8 cellular contexts compared by ENCODE assay signal in the genomic region with DNA sequence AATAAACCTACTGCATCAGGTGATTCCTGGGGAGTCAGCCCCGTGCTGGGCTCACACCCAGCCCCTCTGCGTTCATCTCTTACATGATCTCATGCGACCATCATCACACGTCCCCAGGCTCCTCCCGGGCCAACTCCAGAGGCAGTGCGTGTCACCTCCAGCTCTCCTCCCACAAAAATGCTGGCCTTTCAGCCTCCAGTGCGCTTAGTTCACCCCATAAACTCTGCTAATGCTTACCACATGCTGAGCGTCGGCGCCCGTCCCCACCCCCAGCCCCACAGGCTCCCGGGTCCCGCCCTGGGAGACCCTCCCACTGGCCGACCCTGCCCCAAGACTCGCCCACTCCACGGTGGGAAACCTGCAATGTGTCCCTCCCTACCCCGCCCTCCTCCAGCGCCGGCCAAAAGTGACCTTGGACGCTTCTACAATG. TPM values are rescaled to one million over a fixed set of nuclear protein-coding genes. Genes with fewer than 3 reads are reported as not detected.
DNase-seq lines count a peak whose midpoint lies in the region; ATAC-seq, FAIRE-seq and TF ChIP-seq lines count a peak whose summit lies in the region.

No MANE protein-coding gene starts in this region.

- H2AFZ ChIP-seq in H1 (ENCODE audit: low read length): peak overlapping the region; percentile 95; the same call in 1 of the 2 replicates
- H2AFZ ChIP-seq in neural progenitor cell (replicated peaks): peak overlapping the region; percentile 94

- FAIRE-seq in H1 (lab: Jason Lieb, UNC): no peak

- no peak overlapping the region for H2BK5ac ChIP-seq in H1 (ENCODE audit: low read depth, low read length)

- H3K4me1 ChIP-seq in Caco-2: no peaks in the 10 kb centered on the region
- H3K4me1 ChIP-seq in H1 (replicated peaks in 1 of 4; ENCODE audit: control insufficient read depth in 3 of 4, insufficient read depth in 4 of 4, low read length in 3 of 4): peaks cover 0 to 8% (median 2%) of the 10 kb centered on the region in 4 experiments; a peak in 5 of 7 replicates
- peaks cover 4% of the 10 kb centered on the region for H3K4me1 ChIP-seq in neural progenitor cell

- 9% methylated on average over 9 of the region's 20 CpGs; no CpG with 5 or more reads in 1 of the 2 experiments for WGBS in H1 (ENCODE audit: extremely low coverage in 1 of 2, insufficient coverage in 1 of 2, insufficient read length in 1 of 2, insufficient replicate concordance in 2 of 2, low coverage in 1 of 2, low lambda C conversion rate in 2 of 2, missing lambda C conversion rate in 1 of 2), 2 experiments

- POLR2A ChIA-PET in Caco-2 (lab: Charles Lee) (interaction anchor here (0.7 kb wide), 1 partner anchor 273 kb away, joined by 9 read pairs; no protein-coding TSS in a partner anchor), H1 (lab: Charles Lee; ENCODE audit: partially characterized antibody) (interaction anchor here (0.6 to 1.0 kb wide), 2 partner anchors 17 to 800 kb away, joined by 3 read pairs; no protein-coding TSS in a partner anchor)

- no peak overlapping the region for H3K56ac ChIP-seq in H1 (replicated peaks; ENCODE audit: insufficient read length, low read depth, low read length)

- TF ChIP-seq RAD21 in H1 (IDR thresholded peaks at IDR 0.05 in 1 of 2, conservative IDR thresholded peaks at IDR 0.05 in 1 of 2; ENCODE audit: low read depth in 2 of 2, low read length in 2 of 2): no peak

- H3K9me3 ChIP-seq in Caco-2: no peaks in the 10 kb centered on the region
- no peaks in the 10 kb centered on the region for H3K9me3 ChIP-seq in H1 (ENCODE audit: insufficient read depth in 2 of 2, low read depth in 1 of 2, low read length in 1 of 2)
- H3K9me3 ChIP-seq in neural progenitor cell (ENCODE audit: low read depth): no peaks in the 10 kb centered on the region

- H2BK20ac ChIP-seq in H1 (ENCODE audit: low read length): no peak overlapping the region

- peaks cover 4% of the 10 kb centered on the region for H3F3A ChIP-seq in neural progenitor cell (ENCODE audit: low read depth)

- no peak for TF ChIP-seq CTCF in Caco-2 (IDR thresholded peaks at IDR 0.05; ENCODE audit: insufficient read depth in 1 of 2, low read depth in 1 of 2, low read length in 1 of 2, severe bottlenecking in 1 of 2, unreplicated experiment in 1 of 2)
- TF ChIP-seq CTCF in H1 (IDR thresholded peaks at IDR 0.05; ENCODE audit: control extremely low read depth in 1 of 3, insufficient read depth in 1 of 3, low read depth in 1 of 3, low read length in 3 of 3): no peak
- no peak for TF ChIP-seq CTCF in neural progenitor cell (IDR thresholded peaks at IDR 0.05)

- peaks cover 11% of the 10 kb centered on the region for H3K23me2 ChIP-seq in H1 (ENCODE audit: low read depth, low read length)

- H3K4ac ChIP-seq in H1 (replicated peaks; ENCODE audit: insufficient read length, low read depth, low read length): no peak overlapping the region

- peak overlapping the region; percentile 77 to 92 for H3K4me2 ChIP-seq in H1 (ENCODE audit: insufficient read depth in 1 of 2, low read depth in 2 of 2, low read length in 2 of 2)
- peak overlapping the region; percentile 85 for H3K4me2 ChIP-seq in neural progenitor cell

- H3K27me3 Mint-ChIP-seq in Caco-2 (ENCODE audit: insufficient read depth, unreplicated experiment) (no peaks in the 10 kb centered on the region), neural progenitor cell (ENCODE audit: insufficient read depth, low read depth) (peaks cover 11% of the 10 kb centered on the region)

- no peak overlapping the region for H2BK12ac ChIP-seq in H1 (ENCODE audit: low read depth, low read length)

- H3K36me3 Mint-ChIP-seq in Caco-2 (ENCODE audit: insufficient read depth, unreplicated experiment): peaks cover 4% of the 10 kb centered on the region
- no peaks in the 10 kb centered on the region for H3K36me3 Mint-ChIP-seq in neural progenitor cell

- H2BK15ac ChIP-seq in H1 (ENCODE audit: low read length): no peak overlapping the region

- no peak overlapping the region for H4K8ac ChIP-seq in H1 (ENCODE audit: extremely low read depth, insufficient read depth, low read length)

- BruUV-seq in Caco-2 (replicated peaks; lab: Mats Ljungman, UMichigan): no TSS peak

- peaks cover 0 to 22% of the 10 kb centered on the region in 2 experiments; a peak in 2 of 4 replicates for H3K79me2 ChIP-seq in H1 (ENCODE audit: control insufficient read depth in 1 of 2, insufficient read depth in 2 of 2, low read length in 2 of 2)
- H3K79me2 ChIP-seq in neural progenitor cell (ENCODE audit: low read depth): no peaks in the 10 kb centered on the region

- no peak overlapping the region for H2AK5ac ChIP-seq in H1 (ENCODE audit: low read depth, low read length)

- ATAC-seq in HG02981 (IDR thresholded peaks at IDR 0.05; ENCODE audit: unreplicated experiment) (no peak), HG02973 (IDR thresholded peaks at IDR 0.05; ENCODE audit: unreplicated experiment) (no peak), GM21717 (IDR thresholded peaks at IDR 0.05; ENCODE audit: unreplicated experiment) (no peak)

- H3K18ac ChIP-seq in H1 (ENCODE audit: extremely low read depth, low read length): peak overlapping the region; percentile 13; the same call in 1 of the 2 replicates

- no peak for DNase-seq in Caco-2
- DNase-seq in NCI-H1092 (lab: John Stamatoyannopoulos, UW): peak; percentile 53
- peak in 1 of 2 experiments; percentile 58 for DNase-seq in H1 (ENCODE audit: low read depth in 1 of 2, low spot score in 2 of 2)
- peak; percentile 44 for DNase-seq in neural progenitor cell (ENCODE audit: low spot score)
- no peak for DNase-seq in GM03348 (ENCODE audit: low spot score)

- no peak overlapping the region for H2BK120ac ChIP-seq in H1 (replicated peaks; ENCODE audit: low read depth, low read length)

- H3K4me1 Mint-ChIP-seq in Caco-2 (ENCODE audit: low read depth, unreplicated experiment): no peaks in the 10 kb centered on the region
- H3K4me1 Mint-ChIP-seq in neural progenitor cell: peaks cover 30% of the 10 kb centered on the region

- no peak overlapping the region for H3K27ac Mint-ChIP-seq in Caco-2 (ENCODE audit: unreplicated experiment)
- no peak overlapping the region for H3K27ac Mint-ChIP-seq in neural progenitor cell

- no peaks in the 10 kb centered on the region for H3K9me3 Mint-ChIP-seq in Caco-2 (ENCODE audit: unreplicated experiment)
- no peaks in the 10 kb centered on the region for H3K9me3 Mint-ChIP-seq in neural progenitor cell

- intact Hi-C loops in Caco-2 (cut with micrococcal nuclease; ENCODE audit: unreplicated experiment): loop anchor here (2.0 to 10.0 kb wide), 5 partner anchors 101 to 665 kb away; a partner anchor contains a TSS

- H3K27ac ChIP-seq in H1 (ENCODE audit: low read depth, low read length) (no peak overlapping the region), neural progenitor cell (no peak overlapping the region)

- H3K9ac ChIP-seq in H1 (replicated peaks in 1 of 4; ENCODE audit: extremely low read depth in 1 of 4, low read depth in 3 of 4, low read length in 3 of 4) (0 out of 7 replicates have a peak overlapping the region, but pooled peaks of 1 of the 4 experiments have one; percentile 57), neural progenitor cell (no peak overlapping the region)

- H4K91ac ChIP-seq in H1 (replicated peaks; ENCODE audit: insufficient read length, low read length): no peak overlapping the region

- H4K5ac ChIP-seq in H1 (ENCODE audit: insufficient read length, low read depth, low read length): no peak overlapping the region

- no peaks in the 10 kb centered on the region for H3K36me3 ChIP-seq in Caco-2 (ENCODE audit: control insufficient read depth, insufficient read depth, low read length)
- H3K36me3 ChIP-seq in H1 (ENCODE audit: control insufficient read depth in 2 of 4, insufficient read depth in 4 of 4, low read length in 3 of 4): no peaks in the 10 kb centered on the region
- H3K36me3 ChIP-seq in neural progenitor cell: no peaks in the 10 kb centered on the region

- peak overlapping the region; percentile 63 for H3K4me3 ChIP-seq in Caco-2 (ENCODE audit: low read depth, low read length)
- peak overlapping the region; percentile 35 to 81 (median 72) for H3K4me3 ChIP-seq in H1 (ENCODE audit: extremely low read depth in 1 of 4, insufficient read depth in 2 of 4, low read depth in 3 of 4, low read length in 4 of 4)
- peak overlapping the region; percentile 47 for H3K4me3 ChIP-seq in neural progenitor cell

- no peak overlapping the region for H3K14ac ChIP-seq in H1 (ENCODE audit: insufficient read length)

- H3K4me3 Mint-ChIP-seq in Caco-2 (ENCODE audit: unreplicated experiment) (peak overlapping the region; percentile 59), neural progenitor cell (peak overlapping the region; percentile 82)

- CTCF ChIA-PET in Caco-2 (lab: Charles Lee) (interaction anchor here (0.7 to 1.9 kb wide), 3 partner anchors 81 to 1444 kb away, joined by 4 to 11 read pairs (median 7); no protein-coding TSS in a partner anchor), H1 (lab: Charles Lee; ENCODE audit: partially characterized antibody) (interaction anchor here (0.6 to 2.9 kb wide), 13 partner anchors 10 to 396 kb away, joined by 3 to 15 read pairs (median 3); no protein-coding TSS in a partner anchor)

- H3K27me3 ChIP-seq in Caco-2 (replicated peaks; ENCODE audit: control insufficient read depth, insufficient read depth, low read length): no peaks in the 10 kb centered on the region; the same call in 1 of the 2 replicates
- peaks cover 0 to 9% (median 0%) of the 10 kb centered on the region in 4 experiments; a peak in 3 of 7 replicates for H3K27me3 ChIP-seq in H1 (replicated peaks in 1 of 4; ENCODE audit: control insufficient read depth in 3 of 4, extremely low read depth in 1 of 4, insufficient read depth in 3 of 4, low read length in 3 of 4)
- H3K27me3 ChIP-seq in neural progenitor cell: peaks cover 37% of the 10 kb centered on the region

- no peak for TF ChIP-seq POLR2A in H1 (IDR thresholded peaks at IDR 0.05; ENCODE audit: control extremely low read depth in 1 of 2, low read depth in 2 of 2, low read length in 2 of 2)

- no peaks in the 10 kb centered on the region for H3K79me1 ChIP-seq in H1 (ENCODE audit: low read depth, low read length)

- H4K20me1 ChIP-seq in H1 (replicated peaks in 1 of 2; ENCODE audit: control insufficient read depth in 1 of 2, insufficient read depth in 2 of 2, low read length in 2 of 2) (no peaks in the 10 kb centered on the region), neural progenitor cell (ENCODE audit: low read depth) (peaks cover 18% of the 10 kb centered on the region)

- no peak for TF ChIP-seq EP300 in H1 (IDR thresholded peaks at IDR 0.05; ENCODE audit: borderline replicate concordance in 1 of 2, low read depth in 2 of 2, low read length in 2 of 2)

- no peak overlapping the region for H3K23ac ChIP-seq in H1 (ENCODE audit: insufficient read length)

RNA-seq across cellular contexts. Expression of a gene that starts 0.8 kb away (rescaled TPM):
- total RNA-seq in Caco-2 (2022): 6.2 and 7.1 TPM in 2 replicates
- total RNA-seq in H1 (2021; fragmentation: NEBNext Ultra II Directional; extraction: Animal tissue kit (Norgen Biotek cat#: 25700)): 7.2 and 7.3 TPM in 2 replicates
- polyA plus RNA-seq in H1 (2011; rRNA removed): 3.3 and 4.7 TPM in 2 replicates
- polyA plus RNA-seq in H1 (2011; cell fraction: cytosol; rRNA removed): 2.7 TPM
- polyA plus RNA-seq in H1 (2011; cell fraction: nucleus; rRNA removed): 10.6 TPM
- 3.6 to 7.4 TPM (median 6.1 TPM) in 4 replicates for polyA plus RNA-seq in H1 (2012, experiment 1 of 2)
- 2.8 TPM for polyA plus RNA-seq in H1 (2012, experiment 2 of 2)
- 7.2 TPM for polyA plus RNA-seq in H1 (2013, experiment 1 of 2)
- polyA plus RNA-seq in H1 (2013, experiment 2 of 2): 5.9 TPM
- 10.0 and 10.6 TPM in 2 replicates for polyA minus RNA-seq in H1 (2011; rRNA and poly(A)+ RNA removed)
- 8.9 TPM for polyA minus RNA-seq in H1 (2011; cell fraction: cytosol; rRNA and poly(A)+ RNA removed)
- polyA minus RNA-seq in H1 (2011; cell fraction: nucleus; rRNA and poly(A)+ RNA removed): 21.6 TPM
- total RNA-seq in neural progenitor cell (ENCODE audit: low replicate concordance): 4.4 and 4.9 TPM in 2 replicates

Comparison
In these comparisons a context has a peak if more than half of its experiments do, and no peak if none do; other contexts are left out.
1. DNase-seq: peak in NCI-H1092 (single experiment) and neural progenitor cell (single experiment); none in Caco-2 (0 of 2) and GM03348 (single experiment).
2. Peak in every context shown above with its lines, with median percentiles within 50 percentile points of each other: H3K4me3 ChIP-seq.